ENCODE assay signal across 1 cellular context in genomic region chr11:75782540-75783263, GRCh38.
A peak's percentile ranks its signal among the peaks of the same experiment; 100 is the strongest.
TF ChIP-seq lines count a peak whose summit lies in the region.

No MANE protein-coding gene starts in this region.

TF ChIP-seq in HepG2, 621 proteins besides CTCF, POLR2A, EP300 and RAD21 (continued from another document):
- TF ChIP-seq ZNF710 (CRISPR knock-in tag; IDR thresholded peaks at IDR 0.05; ENCODE audit: borderline replicate concordance) = 0 out of 2 replicates have a peak, but pooled peaks have one; percentile 23
- TF ChIP-seq RARG (CRISPR knock-in tag; IDR thresholded peaks at IDR 0.05; ENCODE audit: low read depth) = no peak
- TF ChIP-seq ETV5 (CRISPR knock-in tag; IDR thresholded peaks at IDR 0.05; ENCODE audit: borderline replicate concordance) = peak; percentile 90
- TF ChIP-seq MIXL1 (CRISPR knock-in tag; IDR thresholded peaks at IDR 0.05) = peak; percentile 60; the same call in 1 of the 2 replicates
- peak; percentile 92 for TF ChIP-seq MTA1 (CRISPR knock-in tag; IDR thresholded peaks at IDR 0.05; ENCODE audit: borderline replicate concordance)
- TF ChIP-seq ESRRA (CRISPR knock-in tag; IDR thresholded peaks at IDR 0.05; ENCODE audit: low read depth) = peak; percentile 81; the same call in 1 of the 2 replicates
- TF ChIP-seq ZNF782 (CRISPR knock-in tag; IDR thresholded peaks at IDR 0.05; ENCODE audit: borderline replicate concordance) = peak; percentile 74; the same call in 1 of the 2 replicates
- TF ChIP-seq FOXK2 (IDR thresholded peaks at IDR 0.05) = no peak
- no peak for TF ChIP-seq DMTF1 (CRISPR knock-in tag; IDR thresholded peaks at IDR 0.05)
- TF ChIP-seq KLF16 (CRISPR knock-in tag; IDR thresholded peaks at IDR 0.05) = no peak
- TF ChIP-seq ZBTB20 (CRISPR knock-in tag; IDR thresholded peaks at IDR 0.05; ENCODE audit: borderline replicate concordance, low read depth) = no peak
- TF ChIP-seq TFAP4 (IDR thresholded peaks at IDR 0.05; ENCODE audit: borderline replicate concordance, low read depth) = no peak
- TF ChIP-seq ZFY (CRISPR knock-in tag; IDR thresholded peaks at IDR 0.05) = peak; percentile 75
- TF ChIP-seq UBTF (CRISPR knock-in tag; IDR thresholded peaks at IDR 0.05) = peak; percentile 40; the same call in 1 of the 2 replicates
- TF ChIP-seq KDM2A (CRISPR knock-in tag; IDR thresholded peaks at IDR 0.05; ENCODE audit: borderline replicate concordance, low read depth) = peak; percentile 47; the same call in 1 of the 2 replicates
- no peak for TF ChIP-seq FOXP1 (IDR thresholded peaks at IDR 0.05)
- TF ChIP-seq FOXP1 (CRISPR knock-in tag; IDR thresholded peaks at IDR 0.05) = peak; percentile 24; the same call in 1 of the 2 replicates
- TF ChIP-seq NCOA2 (CRISPR knock-in tag; IDR thresholded peaks at IDR 0.05) = peak; percentile 54; the same call in 1 of the 2 replicates
- peak; percentile 52; the same call in 1 of the 2 replicates for TF ChIP-seq NCOR1 (IDR thresholded peaks at IDR 0.05; ENCODE audit: borderline replicate concordance, low read length)
- peak; percentile 35; the same call in 1 of the 2 replicates for TF ChIP-seq IRF2 (CRISPR knock-in tag; IDR thresholded peaks at IDR 0.05)
- no peak for TF ChIP-seq ZNF776 (CRISPR knock-in tag; IDR thresholded peaks at IDR 0.05)
- TF ChIP-seq SETDB1 (CRISPR knock-in tag; IDR thresholded peaks at IDR 0.05; ENCODE audit: borderline replicate concordance) = no peak
- TF ChIP-seq KMT2A (CRISPR knock-in tag; IDR thresholded peaks at IDR 0.05) = peak; percentile 78
- peak; percentile 63; the same call in 1 of the 2 replicates for TF ChIP-seq ZNF564 (CRISPR knock-in tag; IDR thresholded peaks at IDR 0.05)
- TF ChIP-seq ZGPAT (CRISPR knock-in tag; IDR thresholded peaks at IDR 0.05) = peak; percentile 57
- peak; percentile 61 for TF ChIP-seq SAP130 (CRISPR knock-in tag; IDR thresholded peaks at IDR 0.05; ENCODE audit: low read depth)
- TF ChIP-seq ZNF296 (CRISPR knock-in tag; conservative IDR thresholded peaks at IDR 0.05) = peak; percentile 49; the same call in 1 of the 2 replicates
- TF ChIP-seq HOMEZ (CRISPR knock-in tag; IDR thresholded peaks at IDR 0.05; ENCODE audit: low read depth) = 0 out of 2 replicates have a peak, but pooled peaks have one; percentile 14
- peak; percentile 59 for TF ChIP-seq NR2F6 (IDR thresholded peaks at IDR 0.05)
- TF ChIP-seq NR2F6 (CRISPR knock-in tag; IDR thresholded peaks at IDR 0.05) = peak; percentile 75
- 0 out of 2 replicates have a peak, but pooled peaks have one; percentile 27 for TF ChIP-seq ZNF543 (CRISPR knock-in tag; IDR thresholded peaks at IDR 0.05)
- no peak for TF ChIP-seq CBX1 (IDR thresholded peaks at IDR 0.05; ENCODE audit: low read depth)
- peak; percentile 20; the same call in 1 of the 2 replicates for TF ChIP-seq ZNF12 (CRISPR knock-in tag; IDR thresholded peaks at IDR 0.05)
- 0 out of 2 replicates have a peak, but pooled peaks have one; percentile 7 for TF ChIP-seq FOXC1 (CRISPR knock-in tag; IDR thresholded peaks at IDR 0.05; ENCODE audit: borderline replicate concordance)
- no peak for TF ChIP-seq ZNF143 (CRISPR knock-in tag; IDR thresholded peaks at IDR 0.05)
- TF ChIP-seq ZFP91 (CRISPR knock-in tag; IDR thresholded peaks at IDR 0.05; ENCODE audit: borderline replicate concordance) = peak; percentile 52; the same call in 1 of the 2 replicates
- TF ChIP-seq JUND (CRISPR knock-in tag; IDR thresholded peaks at IDR 0.05) = 0 out of 2 replicates have a peak, but pooled peaks have one; percentile 35
- peak; percentile 82; the same call in 1 of the 2 replicates for TF ChIP-seq ZNF598 (CRISPR knock-in tag; IDR thresholded peaks at IDR 0.05; ENCODE audit: borderline replicate concordance)
- no peak for TF ChIP-seq ZNF557 (CRISPR knock-in tag; IDR thresholded peaks at IDR 0.05)
- TF ChIP-seq ZNF563 (CRISPR knock-in tag; IDR thresholded peaks at IDR 0.05) = 0 out of 2 replicates have a peak, but pooled peaks have one; percentile 24
- TF ChIP-seq HINFP (CRISPR knock-in tag; IDR thresholded peaks at IDR 0.05; ENCODE audit: low read depth) = 0 out of 2 replicates have a peak, but pooled peaks have one; percentile 47
- peak; percentile 57; the same call in 1 of the 2 replicates for TF ChIP-seq KDM5B (CRISPR knock-in tag; IDR thresholded peaks at IDR 0.05; ENCODE audit: borderline replicate concordance)
- peak; percentile 60; the same call in 1 of the 2 replicates for TF ChIP-seq HOXA3 (CRISPR knock-in tag; IDR thresholded peaks at IDR 0.05)
- no peak for TF ChIP-seq ZNF225 (CRISPR knock-in tag; IDR thresholded peaks at IDR 0.05)
- peak; percentile 61; the same call in 1 of the 2 replicates for TF ChIP-seq ZNF556 (CRISPR knock-in tag; IDR thresholded peaks at IDR 0.05; ENCODE audit: borderline replicate concordance)
- TF ChIP-seq NR2C2 (CRISPR knock-in tag; IDR thresholded peaks at IDR 0.05; ENCODE audit: borderline replicate concordance) = peak; percentile 53
